8 cellular contexts compared by ENCODE assay signal in genomic region chr11:44611687-44612437, GRCh38. TPM values are rescaled to one million over a fixed set of nuclear protein-coding genes. Genes with fewer than 3 reads are reported as not detected.
A peak's percentile ranks its signal among the peaks of the same experiment; 100 is the strongest.
DNase-seq lines count a peak whose midpoint lies in the region; ATAC-seq and TF ChIP-seq lines count a peak whose summit lies in the region.

No MANE protein-coding gene starts in this region.

- no peaks in the 10 kb centered on the region for H3K27me3 Mint-ChIP-seq in natural killer cell (ENCODE audit: low read depth in 2 of 2)

- TF ChIP-seq CTCF in natural killer cell (IDR thresholded peaks at IDR 0.05): no peak

- H3K9me3 Mint-ChIP-seq in natural killer cell: no peaks in the 10 kb centered on the region

- peak overlapping the region; percentile 45 to 58 for H3K27ac Mint-ChIP-seq in natural killer cell

- no peaks in the 10 kb centered on the region for H3K36me3 Mint-ChIP-seq in natural killer cell

- H3K4me1 Mint-ChIP-seq in natural killer cell: peaks cover 26 to 33% of the 10 kb centered on the region in 2 donors

- ATAC-seq in GM19328 (IDR thresholded peaks at IDR 0.05; ENCODE audit: unreplicated experiment) (peak; percentile 39), HG03108 (IDR thresholded peaks at IDR 0.05; ENCODE audit: unreplicated experiment) (peak; percentile 33), natural killer cell (peak; percentile 54 to 69 (median 67))

- H3K4me3 Mint-ChIP-seq in natural killer cell: no peak overlapping the region

- DNase-seq in activated CD8-positive, alpha-beta memory T cell treated with anti-CD3 and anti-CD28 coated beads, Interleukin-2, amount 50 U/mL, for 1 hour (ENCODE audit: extremely low read depth): peak; percentile 44
- no peak for DNase-seq in natural killer cell
- DNase-seq in cerebellar cortex (ENCODE audit: low spot score): no peak
- no peak for DNase-seq in globus pallidus (ENCODE audit: low spot score)
- DNase-seq in D341Med (ENCODE audit: low spot score): no peak
- no peak for DNase-seq in iPS-NIHi11 (ENCODE audit: low spot score)

- intact Hi-C loops in natural killer cell (cut with micrococcal nuclease): no loop called here

RNA-seq across cellular contexts. Expression of gene CD82, which starts 46.4 kb away (rescaled TPM):
- total RNA-seq in natural killer cell: 10 to 100 TPM; 11.6 to 42.1 (median 13.0) TPM
